ENCODE assay signal across 30 cellular contexts in genomic region chr7:98630770-98631169, GRCh38. TPM values are rescaled to one million over a fixed set of nuclear protein-coding genes. Genes with fewer than 3 reads are reported as not detected.
"Had no signal": no experiment of that assay in that cellular context is flagged by ENCODE, and none has a peak within 500 bp of the region (broad histone marks: within the 10 kb centered on the region; RNA-seq: fewer than 3 reads in every experiment).

No MANE protein-coding gene starts in this region.

- H3K27ac Mint-ChIP-seq: dendritic cell treated with granulocyte-macrophage colony-stimulating factor and Interleukin-4, amounts not matched to agents 40 ng/mL and 50 ng/mL, for 4 days; naive thymus-derived CD8-positive, alpha-beta T cell; nephron progenitor cell; stimulated activated naive CD8-positive, alpha-beta T cell treated with anti-CD3 and anti-CD28 coated beads, Interleukin-15, amount 100 ng/mL, for 72 hours had no signal

- H3K4me3 Mint-ChIP-seq: dendritic cell treated with granulocyte-macrophage colony-stimulating factor and Interleukin-4, amounts not matched to agents 40 ng/mL and 50 ng/mL, for 4 days; naive thymus-derived CD8-positive, alpha-beta T cell; nephron progenitor cell; stimulated activated naive CD8-positive, alpha-beta T cell treated with anti-CD3 and anti-CD28 coated beads, Interleukin-15, amount 100 ng/mL, for 72 hours had no signal

- H3K4me2 ChIP-seq: smooth muscle cell had no signal

- H3K27me3 ChIP-seq: colonic mucosa, right atrium auricular region, vagina had no signal

- H3K9me3 ChIP-seq: colonic mucosa, esophagus squamous epithelium, lower lobe of right lung, neutrophil, prostate gland, suprapubic skin, transverse colon, vagina had no signal

- DNase-seq: colonic mucosa; effector CD8-positive, alpha-beta T cell; erythroblast; esophagus squamous epithelium; foreskin melanocyte; glutamatergic neuron; heart right ventricle; hippocampal formation; left cardiac atrium; left ventricle myocardium inferior; lower lobe of right lung; naive thymus-derived CD8-positive, alpha-beta T cell; nephron progenitor cell; stimulated activated CD4-positive, alpha-beta T cell treated with anti-CD3 and anti-CD28 coated beads, Interleukin-12 subunit alpha, Interleukin-12 subunit beta, amount 100 ng/mL, for 4 hours; stimulated activated CD4-positive, alpha-beta T cell treated with anti-CD3 and anti-CD28 coated beads, Interleukin-1b, Interleukin-23, amount 100 ng/mL, for 48 hours; stimulated activated CD4-positive, alpha-beta T cell treated with anti-CD3 and anti-CD28 coated beads, Interleukin-4, amount 100 ng/mL, for 1 hour; stimulated activated CD8-positive, alpha-beta memory T cell treated with anti-CD3 and anti-CD28 coated beads, Interleukin-4, amount 100 ng/mL, for 48 hours; stimulated activated naive CD4-positive, alpha-beta T cell; stimulated activated naive CD8-positive, alpha-beta T cell treated with anti-CD3 and anti-CD28 coated beads, Interleukin-15, amount 100 ng/mL, for 72 hours; transverse colon had no signal

- H3K36me3 ChIP-seq: colonic mucosa, esophagus squamous epithelium, heart right ventricle, left ventricle myocardium inferior, lower lobe of right lung, neutrophil, prostate gland, right atrium auricular region, suprapubic skin, transverse colon, vagina had no signal

- H3K27ac ChIP-seq: colonic mucosa, esophagus squamous epithelium, heart right ventricle, left ventricle myocardium inferior, lower lobe of right lung, neutrophil, prostate gland, right atrium auricular region, suprapubic skin, transverse colon, vagina had no signal

- H3K4me1 Mint-ChIP-seq: stimulated activated naive CD8-positive, alpha-beta T cell treated with anti-CD3 and anti-CD28 coated beads, Interleukin-15, amount 100 ng/mL, for 72 hours had no signal

- FAIRE-seq: endometrium, islet of Langerhans had no signal

- H3K4me1 ChIP-seq: colonic mucosa, esophagus squamous epithelium, heart right ventricle, left ventricle myocardium inferior, lower lobe of right lung, prostate gland, right atrium auricular region, suprapubic skin, transverse colon, vagina had no signal

- ATAC-seq: heart right ventricle; left cardiac atrium; lower lobe of right lung; naive thymus-derived CD8-positive, alpha-beta T cell; sciatic nerve; stimulated activated naive CD8-positive, alpha-beta T cell treated with anti-CD3 and anti-CD28 coated beads, Interleukin-15, amount 100 ng/mL, for 72 hours had no signal

- H3K4me3 ChIP-seq: colonic mucosa, esophagus squamous epithelium, heart right ventricle, left ventricle myocardium inferior, lower lobe of right lung, prostate gland, right atrium auricular region, smooth muscle cell, suprapubic skin, transverse colon, vagina had no signal

RNA-seq across cellular contexts. Expression of gene NPTX2, which starts 13.7 kb away (rescaled TPM):
- total RNA-seq: naive thymus-derived CD8-positive, alpha-beta T cell had no signal
- polyA plus RNA-seq: naive thymus-derived CD8-positive, alpha-beta T cell had no signal
